Comparison of ENCODE assay signal across 8 cellular contexts in the genomic region with DNA sequence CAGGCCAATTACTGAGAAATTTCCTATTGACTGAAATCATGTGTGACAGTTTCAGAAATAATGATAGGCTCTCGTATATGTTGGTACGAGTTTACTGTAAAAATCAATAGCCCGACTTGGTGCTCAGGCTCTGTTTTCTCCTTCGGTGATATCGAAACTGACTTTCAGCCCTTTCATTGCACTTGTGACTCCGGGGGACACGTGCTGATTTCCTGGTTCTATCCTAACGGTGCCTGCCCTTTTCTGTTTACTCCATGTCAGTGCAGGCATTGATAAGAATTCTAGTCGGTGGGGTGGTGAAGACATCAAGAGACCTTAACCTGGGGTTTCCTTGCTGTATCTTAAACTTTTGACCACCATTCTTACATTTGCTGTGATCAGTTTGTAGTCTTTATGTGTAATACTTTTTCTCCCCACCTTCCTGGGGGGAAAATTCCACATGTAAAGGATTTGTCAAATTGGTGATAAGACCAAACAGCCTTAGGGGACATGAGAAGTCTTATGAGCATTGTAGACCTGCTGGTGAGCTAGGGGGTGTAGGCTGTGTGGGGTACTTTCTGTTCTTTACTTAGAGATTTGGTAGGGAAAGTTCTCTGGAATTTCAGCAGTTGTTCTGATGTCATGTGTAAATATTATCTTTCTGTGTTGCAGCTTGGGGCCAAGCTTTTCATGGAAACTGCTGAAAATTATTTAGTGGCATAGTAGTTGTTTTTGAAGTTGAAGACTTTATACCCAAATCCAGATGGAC. TPM values are rescaled to one million over a fixed set of nuclear protein-coding genes. Genes with fewer than 3 reads are reported as not detected.
A peak's percentile ranks its signal among the peaks of the same experiment; 100 is the strongest.
DNase-seq lines count a peak whose midpoint lies in the region; ATAC-seq and TF ChIP-seq lines count a peak whose summit lies in the region.

No MANE protein-coding gene starts in this region.

- H3K4me3 ChIP-seq in CD4-positive, alpha-beta memory T cell (ENCODE audit: low read length in 2 of 2): peak overlapping the region; percentile 30 to 34
- H3K4me3 ChIP-seq in Panc1 (ENCODE audit: low read depth in 2 of 2, low read length in 2 of 2) (peak overlapping the region in 1 of 2 experiments; percentile 28; a peak in 2 of 4 replicates), duodenal mucosa (ENCODE audit: low read depth in 1 of 2, low read length in 2 of 2) (peak overlapping the region; percentile 55), GM23338 (no peak overlapping the region)

- H3K27me3 Mint-ChIP-seq in CD4-positive, alpha-beta memory T cell: no peaks in the 10 kb centered on the region
- no peaks in the 10 kb centered on the region for H3K27me3 Mint-ChIP-seq in natural killer cell treated with Interleukin-12 subunit alpha and Interleukin-12 subunit beta and Interleukin-15 and Interleukin-18, amount 100 ng/mL, for 72 hours
- peaks cover 2% of the 10 kb centered on the region for H3K27me3 Mint-ChIP-seq in GM23338 (ENCODE audit: insufficient read depth, low read depth, poor library complexity)

- H3K4me1 ChIP-seq in CD4-positive, alpha-beta memory T cell (ENCODE audit: insufficient read depth, low read length): peaks cover 86% of the 10 kb centered on the region
- peaks cover 6% of the 10 kb centered on the region for H3K4me1 ChIP-seq in Panc1 (ENCODE audit: control insufficient read depth, insufficient read depth, low read length)
- H3K4me1 ChIP-seq in duodenal mucosa (ENCODE audit: control insufficient read depth in 1 of 2, insufficient read depth in 2 of 2, low read length in 2 of 2): peaks cover 27 to 47% of the 10 kb centered on the region in 2 donors
- peaks cover 45% of the 10 kb centered on the region for H3K4me1 ChIP-seq in GM23338 (ENCODE audit: insufficient read depth)

- H3K36me3 Mint-ChIP-seq in CD4-positive, alpha-beta memory T cell: peaks cover 9 to 25% of the 10 kb centered on the region in 2 donors
- H3K36me3 Mint-ChIP-seq in natural killer cell treated with Interleukin-12 subunit alpha and Interleukin-12 subunit beta and Interleukin-15 and Interleukin-18, amount 100 ng/mL, for 72 hours: no peaks in the 10 kb centered on the region
- H3K36me3 Mint-ChIP-seq in GM23338 (ENCODE audit: low read depth): no peaks in the 10 kb centered on the region

- in situ Hi-C loops in Panc1 (cut with HindIII; ENCODE audit: low pct_unique_long_range_greater_than_20kb, low sequenced_read_pairs): no loop called here

- H3F3A ChIP-seq in GM23338 (replicated peaks; ENCODE audit: low read depth): no peaks in the 10 kb centered on the region

- no peak overlapping the region for H3K4me2 ChIP-seq in GM23338

- H3K27me3 ChIP-seq in CD4-positive, alpha-beta memory T cell (ENCODE audit: insufficient read depth, low read length): no peaks in the 10 kb centered on the region
- H3K27me3 ChIP-seq in Panc1 (ENCODE audit: control insufficient read depth, insufficient read depth, low read length) (no peaks in the 10 kb centered on the region), duodenal mucosa (ENCODE audit: control insufficient read depth in 1 of 2, insufficient read depth in 2 of 2, low read length in 2 of 2) (no peaks in the 10 kb centered on the region), GM23338 (ENCODE audit: insufficient read depth) (no peaks in the 10 kb centered on the region)

- peak overlapping the region; percentile 4 to 20 for H3K9ac ChIP-seq in duodenal mucosa (ENCODE audit: low read depth in 1 of 2, low read length in 2 of 2)

- DNase-seq in CD4-positive, alpha-beta memory T cell: peak in 2 of 5 donors; percentile 32 to 33
- DNase-seq in Panc1 (ENCODE audit: low read depth, low spot score) (no peak), GM23338 (ENCODE audit: low spot score) (no peak), inferior parietal cortex (ENCODE audit: extremely low spot score) (no peak), NK-92 (lab: John Stamatoyannopoulos, UW; ENCODE audit: unreplicated experiment) (no peak), NCI-H1417 treated with DMSO at 0.1 percent for 48 hours (lab: John Stamatoyannopoulos, UW) (no peak)
- no peak for DNase-seq in natural killer cell treated with Interleukin-12 subunit alpha and Interleukin-12 subunit beta and Interleukin-15 and Interleukin-18, amount 100 ng/mL, for 72 hours (ENCODE audit: low spot score)

- H3K9me2 ChIP-seq in GM23338 (ENCODE audit: insufficient read depth): no peaks in the 10 kb centered on the region

- peaks cover 3% of the 10 kb centered on the region for H3K36me3 ChIP-seq in CD4-positive, alpha-beta memory T cell (ENCODE audit: insufficient read depth, low read length)
- H3K36me3 ChIP-seq in Panc1 (ENCODE audit: control insufficient read depth, insufficient read depth, low read length): no peaks in the 10 kb centered on the region
- H3K36me3 ChIP-seq in duodenal mucosa (ENCODE audit: control insufficient read depth in 1 of 2, insufficient read depth in 2 of 2, low read length in 2 of 2): no peaks in the 10 kb centered on the region
- H3K36me3 ChIP-seq in GM23338 (ENCODE audit: insufficient read depth): no peaks in the 10 kb centered on the region

- TF ChIP-seq CTCF in Panc1 (IDR thresholded peaks at IDR 0.05): no peak
- TF ChIP-seq CTCF in GM23338 (conservative IDR thresholded peaks at IDR 0.05; ENCODE audit: low read depth in 2 of 2): no peak

- POLR2A ChIA-PET in CD4-positive, alpha-beta memory T cell (lab: Charles Lee; ENCODE audit: partially characterized antibody): interaction anchor here (0.8 to 13.0 kb wide), 3 partner anchors 24 to 52 kb away, joined by 3 to 236 read pairs (median 18); a partner anchor contains a TSS
- POLR2A ChIA-PET in Panc1 (lab: Charles Lee): no interaction called here

- intact Hi-C loops in CD4-positive, alpha-beta memory T cell (cut with micrococcal nuclease): no loop called here
- intact Hi-C loops in Panc1 (cut with micrococcal nuclease; ENCODE audit: unreplicated experiment): no loop called here

- peak overlapping the region; percentile 87 to 95 (median 90) for H3K27ac Mint-ChIP-seq in CD4-positive, alpha-beta memory T cell
- peak overlapping the region; percentile 92 to 93 for H3K27ac Mint-ChIP-seq in natural killer cell treated with Interleukin-12 subunit alpha and Interleukin-12 subunit beta and Interleukin-15 and Interleukin-18, amount 100 ng/mL, for 72 hours
- H3K27ac Mint-ChIP-seq in GM23338: no peak overlapping the region

- peaks cover 68% of the 10 kb centered on the region for H3K79me2 ChIP-seq in GM23338 (replicated peaks; ENCODE audit: insufficient read depth)

- H3K9me3 Mint-ChIP-seq in CD4-positive, alpha-beta memory T cell: no peaks in the 10 kb centered on the region
- no peaks in the 10 kb centered on the region for H3K9me3 Mint-ChIP-seq in natural killer cell treated with Interleukin-12 subunit alpha and Interleukin-12 subunit beta and Interleukin-15 and Interleukin-18, amount 100 ng/mL, for 72 hours
- no peaks in the 10 kb centered on the region for H3K9me3 Mint-ChIP-seq in GM23338

- peaks cover 67 to 87% (median 80%) of the 10 kb centered on the region in 4 donors for H3K4me1 Mint-ChIP-seq in CD4-positive, alpha-beta memory T cell
- H3K4me1 Mint-ChIP-seq in natural killer cell treated with Interleukin-12 subunit alpha and Interleukin-12 subunit beta and Interleukin-15 and Interleukin-18, amount 100 ng/mL, for 72 hours (ENCODE audit: low read depth in 2 of 2): peaks cover 72 to 74% of the 10 kb centered on the region in 2 donors
- H3K4me1 Mint-ChIP-seq in GM23338: peaks cover 38% of the 10 kb centered on the region

- H3K9me3 ChIP-seq in CD4-positive, alpha-beta memory T cell (ENCODE audit: control insufficient read depth in 1 of 2, low read length in 2 of 2): no peaks in the 10 kb centered on the region
- H3K9me3 ChIP-seq in Panc1 (ENCODE audit: control insufficient read depth, insufficient read depth, low read depth, low read length): no peaks in the 10 kb centered on the region
- H3K9me3 ChIP-seq in duodenal mucosa (ENCODE audit: control insufficient read depth in 1 of 2, low read length in 2 of 2): no peaks in the 10 kb centered on the region

- peak overlapping the region; percentile 79 to 92 (median 82) for H3K4me3 Mint-ChIP-seq in CD4-positive, alpha-beta memory T cell
- H3K4me3 Mint-ChIP-seq in natural killer cell treated with Interleukin-12 subunit alpha and Interleukin-12 subunit beta and Interleukin-15 and Interleukin-18, amount 100 ng/mL, for 72 hours: peak overlapping the region; percentile 85
- no peak overlapping the region for H3K4me3 Mint-ChIP-seq in GM23338

- no peak overlapping the region for H2AFZ ChIP-seq in GM23338

- H4K20me1 ChIP-seq in GM23338 (replicated peaks; ENCODE audit: insufficient read depth): peaks cover 18% of the 10 kb centered on the region; the same call in 1 of the 2 replicates

- ATAC-seq in Panc1 (no peak), GM23338 (no peak)
- ATAC-seq in natural killer cell treated with Interleukin-12 subunit alpha and Interleukin-12 subunit beta and Interleukin-15 and Interleukin-18, amount 100 ng/mL, for 72 hours: no peak

- H3K27ac ChIP-seq in CD4-positive, alpha-beta memory T cell (ENCODE audit: low read depth, low read length): peak overlapping the region; percentile 66
- H3K27ac ChIP-seq in Panc1 (ENCODE audit: low read length) (peak overlapping the region; percentile 59; the same call in 1 of the 2 replicates), duodenal mucosa (ENCODE audit: low read depth, low read length) (no peak overlapping the region), GM23338 (ENCODE audit: low read depth) (no peak overlapping the region)

- no TSS peak for BruUV-seq in Panc1 (replicated peaks; lab: Mats Ljungman, UMichigan)

- CTCF ChIA-PET in CD4-positive, alpha-beta memory T cell (lab: Charles Lee; ENCODE audit: partially characterized antibody): interaction anchor here (0.9 to 6.2 kb wide), 9 partner anchors 9 to 135 kb away, joined by 3 to 21 read pairs (median 3); a partner anchor contains a TSS
- CTCF ChIA-PET in Panc1 (lab: Charles Lee): no interaction called here

TF ChIP-seq in GM23338, 12 proteins besides CTCF, POLR2A, EP300 and RAD21 (continues in another document):
- TF ChIP-seq STAT1 (IDR thresholded peaks at IDR 0.05; ENCODE audit: unreplicated experiment) (no peak), NANOG (IDR thresholded peaks at IDR 0.05; ENCODE audit: borderline replicate concordance) (no peak), CREB1 (CRISPR knock-in tag; IDR thresholded peaks at IDR 0.05; ENCODE audit: low read depth) (no peak), JUNB (IDR thresholded peaks at IDR 0.05; ENCODE audit: unreplicated experiment) (no peak), EZH2 (IDR thresholded peaks at IDR 0.05; ENCODE audit: low read depth, unreplicated experiment) (no peak), EZH2phosphoT487 (IDR thresholded peaks at IDR 0.05; ENCODE audit: unreplicated experiment) (no peak)

RNA-seq across cellular contexts. Expression of a gene that starts 52.7 kb away (rescaled TPM):
- 10 to 100 TPM; 62.5 to 65.6 TPM for total RNA-seq in CD4-positive, alpha-beta memory T cell
- 10 to 100 TPM; 20.8 to 43.8 TPM for polyA plus RNA-seq in CD4-positive, alpha-beta memory T cell
- 13.5 TPM for total RNA-seq in Panc1 (2021; ENCODE audit: unreplicated experiment)
- 6.6 TPM for polyA plus RNA-seq in Panc1 (2012; ENCODE audit: insufficient read length)
- 10 to 100 TPM; 35.8 to 42.3 TPM for total RNA-seq in natural killer cell treated with Interleukin-12 subunit alpha and Interleukin-12 subunit beta and Interleukin-15 and Interleukin-18, amount 100 ng/mL, for 72 hours
- total RNA-seq in GM23338 (2014; rRNA removed; shearing (Covaris generic)): 32.2 and 35.0 TPM in 2 replicates
- 11.1 TPM in 2 replicates for polyA plus RNA-seq in GM23338 (2016; fragmentation: Nextera tagmentation; extraction: Ambion mirVana)

Comparison
In these comparisons a context has a peak if more than half of its experiments do, and no peak if none do; other contexts are left out.
1. H3K27ac ChIP-seq: peak in CD4-positive, alpha-beta memory T cell (single experiment) and Panc1 (single experiment); none in duodenal mucosa (single experiment) and GM23338 (single experiment).